Comparison of ENCODE assay signal across 1 cellular context in the genomic region with DNA sequence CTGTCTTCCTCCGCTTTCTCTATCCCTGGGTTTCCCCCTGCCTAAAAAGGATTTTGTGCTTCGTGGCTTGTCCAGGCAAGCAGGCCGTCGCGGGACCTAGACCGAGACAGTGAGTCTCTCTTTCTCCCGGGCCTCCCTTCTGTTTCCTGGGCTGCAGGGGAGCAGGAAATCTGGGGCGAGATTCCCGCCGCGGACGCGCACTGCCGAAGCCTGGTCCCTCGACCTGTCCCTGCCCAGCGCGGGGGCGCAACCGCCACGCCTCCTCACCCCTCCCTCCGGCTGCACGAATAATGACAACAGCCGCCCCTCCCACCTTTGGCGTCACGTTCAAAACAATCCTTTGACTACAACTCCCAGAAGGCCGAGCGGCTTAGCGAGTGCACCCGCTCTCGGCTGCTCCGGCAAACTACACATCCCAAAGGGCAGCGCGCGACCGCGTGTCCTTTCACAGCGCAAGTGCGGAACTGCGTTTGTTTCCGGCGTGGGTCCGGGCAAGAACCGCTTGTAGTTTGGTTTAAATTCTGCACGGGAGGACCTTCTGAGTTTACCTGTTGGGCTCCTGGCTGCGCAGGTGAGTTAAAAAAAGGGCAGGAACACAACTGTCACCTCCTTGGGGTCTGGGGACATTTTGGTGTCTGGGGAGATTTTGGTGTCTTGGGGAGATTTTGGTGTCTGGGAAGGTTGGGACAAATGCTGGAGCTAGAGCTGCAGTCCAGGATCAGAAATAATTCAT.
TF ChIP-seq lines count a peak whose summit lies in the region.

A gene (plus strand): TSS at position 473 of the 733 bp plus-strand sequence. CDS start 1,715 bp downstream, outside the sequence.

TF ChIP-seq in K562, 482 proteins besides CTCF, POLR2A, EP300 and RAD21 (continued from another document and continues in another):
- TF ChIP-seq, protein P1, sequence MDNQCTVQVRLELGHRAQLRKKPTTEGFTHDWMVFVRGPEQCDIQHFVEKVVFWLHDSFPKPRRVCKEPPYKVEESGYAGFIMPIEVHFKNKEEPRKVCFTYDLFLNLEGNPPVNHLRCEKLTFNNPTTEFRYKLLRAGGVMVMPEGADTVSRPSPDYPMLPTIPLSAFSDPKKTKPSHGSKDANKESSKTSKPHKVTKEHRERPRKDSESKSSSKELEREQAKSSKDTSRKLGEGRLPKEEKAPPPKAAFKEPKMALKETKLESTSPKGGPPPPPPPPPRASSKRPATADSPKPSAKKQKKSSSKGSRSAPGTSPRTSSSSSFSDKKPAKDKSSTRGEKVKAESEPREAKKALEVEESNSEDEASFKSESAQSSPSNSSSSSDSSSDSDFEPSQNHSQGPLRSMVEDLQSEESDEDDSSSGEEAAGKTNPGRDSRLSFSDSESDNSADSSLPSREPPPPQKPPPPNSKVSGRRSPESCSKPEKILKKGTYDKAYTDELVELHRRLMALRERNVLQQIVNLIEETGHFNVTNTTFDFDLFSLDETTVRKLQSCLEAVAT (IDR thresholded peaks at IDR 0.05) = no peak
- TF ChIP-seq, protein P2, sequence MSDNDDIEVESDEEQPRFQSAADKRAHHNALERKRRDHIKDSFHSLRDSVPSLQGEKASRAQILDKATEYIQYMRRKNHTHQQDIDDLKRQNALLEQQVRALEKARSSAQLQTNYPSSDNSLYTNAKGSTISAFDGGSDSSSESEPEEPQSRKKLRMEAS (CRISPR knock-in tag; IDR thresholded peaks at IDR 0.05) = peak; percentile 94
- peak; percentile 70; the same call in 1 of the 2 replicates for TF ChIP-seq ETV5 (CRISPR knock-in tag; IDR thresholded peaks at IDR 0.05; ENCODE audit: low read depth)
- TF ChIP-seq ZNF12 (CRISPR knock-in tag; IDR thresholded peaks at IDR 0.05) = no peak
- no peak for TF ChIP-seq COPS2 (conservative IDR thresholded peaks at IDR 0.05)
- TF ChIP-seq, protein P3, sequence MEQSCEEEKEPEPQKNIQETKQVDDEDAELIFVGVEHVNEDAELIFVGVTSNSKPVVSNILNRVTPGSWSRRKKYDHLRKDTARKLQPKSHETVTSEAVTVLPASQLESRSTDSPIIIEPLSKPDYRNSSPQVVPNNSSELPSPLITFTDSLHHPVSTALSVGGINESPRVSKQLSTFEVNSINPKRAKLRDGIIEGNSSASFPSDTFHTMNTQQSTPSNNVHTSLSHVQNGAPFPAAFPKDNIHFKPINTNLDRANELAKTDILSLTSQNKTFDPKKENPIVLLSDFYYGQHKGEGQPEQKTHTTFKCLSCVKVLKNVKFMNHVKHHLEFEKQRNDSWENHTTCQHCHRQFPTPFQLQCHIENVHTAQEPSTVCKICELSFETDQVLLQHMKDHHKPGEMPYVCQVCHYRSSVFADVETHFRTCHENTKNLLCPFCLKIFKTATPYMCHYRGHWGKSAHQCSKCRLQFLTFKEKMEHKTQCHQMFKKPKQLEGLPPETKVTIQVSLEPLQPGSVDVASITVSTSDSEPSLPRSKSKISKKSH (CRISPR knock-in tag; IDR thresholded peaks at IDR 0.05) = no peak
- TF ChIP-seq KHSRP (IDR thresholded peaks at IDR 0.05) = no peak
- TF ChIP-seq, protein P4, sequence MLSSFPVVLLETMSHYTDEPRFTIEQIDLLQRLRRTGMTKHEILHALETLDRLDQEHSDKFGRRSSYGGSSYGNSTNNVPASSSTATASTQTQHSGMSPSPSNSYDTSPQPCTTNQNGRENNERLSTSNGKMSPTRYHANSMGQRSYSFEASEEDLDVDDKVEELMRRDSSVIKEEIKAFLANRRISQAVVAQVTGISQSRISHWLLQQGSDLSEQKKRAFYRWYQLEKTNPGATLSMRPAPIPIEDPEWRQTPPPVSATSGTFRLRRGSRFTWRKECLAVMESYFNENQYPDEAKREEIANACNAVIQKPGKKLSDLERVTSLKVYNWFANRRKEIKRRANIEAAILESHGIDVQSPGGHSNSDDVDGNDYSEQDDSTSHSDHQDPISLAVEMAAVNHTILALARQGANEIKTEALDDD (IDR thresholded peaks at IDR 0.05) = no peak
- TF ChIP-seq, protein P5, sequence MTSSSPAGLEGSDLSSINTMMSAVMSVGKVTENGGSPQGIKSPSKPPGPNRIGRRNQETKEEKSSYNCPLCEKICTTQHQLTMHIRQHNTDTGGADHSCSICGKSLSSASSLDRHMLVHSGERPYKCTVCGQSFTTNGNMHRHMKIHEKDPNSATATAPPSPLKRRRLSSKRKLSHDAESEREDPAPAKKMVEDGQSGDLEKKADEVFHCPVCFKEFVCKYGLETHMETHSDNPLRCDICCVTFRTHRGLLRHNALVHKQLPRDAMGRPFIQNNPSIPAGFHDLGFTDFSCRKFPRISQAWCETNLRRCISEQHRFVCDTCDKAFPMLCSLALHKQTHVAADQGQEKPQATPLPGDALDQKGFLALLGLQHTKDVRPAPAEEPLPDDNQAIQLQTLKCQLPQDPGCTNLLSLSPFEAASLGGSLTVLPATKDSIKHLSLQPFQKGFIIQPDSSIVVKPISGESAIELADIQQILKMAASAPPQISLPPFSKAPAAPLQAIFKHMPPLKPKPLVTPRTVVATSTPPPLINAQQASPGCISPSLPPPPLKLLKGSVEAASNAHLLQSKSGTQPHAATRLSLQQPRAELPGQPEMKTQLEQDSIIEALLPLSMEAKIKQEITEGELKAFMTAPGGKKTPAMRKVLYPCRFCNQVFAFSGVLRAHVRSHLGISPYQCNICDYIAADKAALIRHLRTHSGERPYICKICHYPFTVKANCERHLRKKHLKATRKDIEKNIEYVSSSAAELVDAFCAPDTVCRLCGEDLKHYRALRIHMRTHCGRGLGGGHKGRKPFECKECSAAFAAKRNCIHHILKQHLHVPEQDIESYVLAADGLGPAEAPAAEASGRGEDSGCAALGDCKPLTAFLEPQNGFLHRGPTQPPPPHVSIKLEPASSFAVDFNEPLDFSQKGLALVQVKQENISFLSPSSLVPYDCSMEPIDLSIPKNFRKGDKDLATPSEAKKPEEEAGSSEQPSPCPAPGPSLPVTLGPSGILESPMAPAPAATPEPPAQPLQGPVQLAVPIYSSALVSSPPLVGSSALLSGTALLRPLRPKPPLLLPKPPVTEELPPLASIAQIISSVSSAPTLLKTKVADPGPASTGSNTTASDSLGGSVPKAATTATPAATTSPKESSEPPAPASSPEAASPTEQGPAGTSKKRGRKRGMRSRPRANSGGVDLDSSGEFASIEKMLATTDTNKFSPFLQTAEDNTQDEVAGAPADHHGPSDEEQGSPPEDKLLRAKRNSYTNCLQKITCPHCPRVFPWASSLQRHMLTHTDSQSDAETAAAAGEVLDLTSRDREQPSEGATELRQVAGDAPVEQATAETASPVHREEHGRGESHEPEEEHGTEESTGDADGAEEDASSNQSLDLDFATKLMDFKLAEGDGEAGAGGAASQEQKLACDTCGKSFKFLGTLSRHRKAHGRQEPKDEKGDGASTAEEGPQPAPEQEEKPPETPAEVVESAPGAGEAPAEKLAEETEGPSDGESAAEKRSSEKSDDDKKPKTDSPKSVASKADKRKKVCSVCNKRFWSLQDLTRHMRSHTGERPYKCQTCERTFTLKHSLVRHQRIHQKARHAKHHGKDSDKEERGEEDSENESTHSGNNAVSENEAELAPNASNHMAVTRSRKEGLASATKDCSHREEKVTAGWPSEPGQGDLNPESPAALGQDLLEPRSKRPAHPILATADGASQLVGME (CRISPR knock-in tag; IDR thresholded peaks at IDR 0.05) = no peak
- TF ChIP-seq, protein P6, sequence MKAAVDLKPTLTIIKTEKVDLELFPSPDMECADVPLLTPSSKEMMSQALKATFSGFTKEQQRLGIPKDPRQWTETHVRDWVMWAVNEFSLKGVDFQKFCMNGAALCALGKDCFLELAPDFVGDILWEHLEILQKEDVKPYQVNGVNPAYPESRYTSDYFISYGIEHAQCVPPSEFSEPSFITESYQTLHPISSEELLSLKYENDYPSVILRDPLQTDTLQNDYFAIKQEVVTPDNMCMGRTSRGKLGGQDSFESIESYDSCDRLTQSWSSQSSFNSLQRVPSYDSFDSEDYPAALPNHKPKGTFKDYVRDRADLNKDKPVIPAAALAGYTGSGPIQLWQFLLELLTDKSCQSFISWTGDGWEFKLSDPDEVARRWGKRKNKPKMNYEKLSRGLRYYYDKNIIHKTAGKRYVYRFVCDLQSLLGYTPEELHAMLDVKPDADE (conservative IDR thresholded peaks at IDR 0.05; ENCODE audit: control insufficient read depth, low read depth, low read length) = peak; percentile 99
- no peak for TF ChIP-seq MEF2D (tag; conservative IDR thresholded peaks at IDR 0.05; ENCODE audit: low read depth)
- TF ChIP-seq, protein P7, sequence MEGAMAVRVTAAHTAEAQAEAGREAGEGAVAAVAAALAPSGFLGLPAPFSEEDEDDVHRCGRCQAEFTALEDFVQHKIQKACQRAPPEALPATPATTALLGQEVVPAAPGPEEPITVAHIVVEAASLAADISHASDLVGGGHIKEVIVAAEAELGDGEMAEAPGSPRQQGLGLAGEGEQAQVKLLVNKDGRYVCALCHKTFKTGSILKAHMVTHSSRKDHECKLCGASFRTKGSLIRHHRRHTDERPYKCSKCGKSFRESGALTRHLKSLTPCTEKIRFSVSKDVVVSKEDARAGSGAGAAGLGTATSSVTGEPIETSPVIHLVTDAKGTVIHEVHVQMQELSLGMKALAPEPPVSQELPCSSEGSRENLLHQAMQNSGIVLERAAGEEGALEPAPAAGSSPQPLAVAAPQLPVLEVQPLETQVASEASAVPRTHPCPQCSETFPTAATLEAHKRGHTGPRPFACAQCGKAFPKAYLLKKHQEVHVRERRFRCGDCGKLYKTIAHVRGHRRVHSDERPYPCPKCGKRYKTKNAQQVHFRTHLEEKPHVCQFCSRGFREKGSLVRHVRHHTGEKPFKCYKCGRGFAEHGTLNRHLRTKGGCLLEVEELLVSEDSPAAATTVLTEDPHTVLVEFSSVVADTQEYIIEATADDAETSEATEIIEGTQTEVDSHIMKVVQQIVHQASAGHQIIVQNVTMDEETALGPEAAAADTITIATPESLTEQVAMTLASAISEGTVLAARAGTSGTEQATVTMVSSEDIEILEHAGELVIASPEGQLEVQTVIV (CRISPR knock-in tag; IDR thresholded peaks at IDR 0.05; ENCODE audit: borderline replicate concordance) = no peak
- no peak for TF ChIP-seq MED1 (CRISPR knock-in tag; IDR thresholded peaks at IDR 0.05; ENCODE audit: borderline replicate concordance)
- no peak for TF ChIP-seq CBX8 (IDR thresholded peaks at IDR 0.05; ENCODE audit: borderline replicate concordance, extremely low read depth, low read depth, low read length, poor library complexity, severe bottlenecking)
- TF ChIP-seq NR2C1 (IDR thresholded peaks at IDR 0.05) = peak; percentile 65
- peak; percentile 83 for TF ChIP-seq NR2C1 (tag; IDR thresholded peaks at IDR 0.05)
- TF ChIP-seq RBFOX2 (IDR thresholded peaks at IDR 0.05; ENCODE audit: low read depth, low read length) = peak; percentile 83
- no peak for TF ChIP-seq DIDO1 (tag; IDR thresholded peaks at IDR 0.05; ENCODE audit: low read depth)
- TF ChIP-seq, protein P8, sequence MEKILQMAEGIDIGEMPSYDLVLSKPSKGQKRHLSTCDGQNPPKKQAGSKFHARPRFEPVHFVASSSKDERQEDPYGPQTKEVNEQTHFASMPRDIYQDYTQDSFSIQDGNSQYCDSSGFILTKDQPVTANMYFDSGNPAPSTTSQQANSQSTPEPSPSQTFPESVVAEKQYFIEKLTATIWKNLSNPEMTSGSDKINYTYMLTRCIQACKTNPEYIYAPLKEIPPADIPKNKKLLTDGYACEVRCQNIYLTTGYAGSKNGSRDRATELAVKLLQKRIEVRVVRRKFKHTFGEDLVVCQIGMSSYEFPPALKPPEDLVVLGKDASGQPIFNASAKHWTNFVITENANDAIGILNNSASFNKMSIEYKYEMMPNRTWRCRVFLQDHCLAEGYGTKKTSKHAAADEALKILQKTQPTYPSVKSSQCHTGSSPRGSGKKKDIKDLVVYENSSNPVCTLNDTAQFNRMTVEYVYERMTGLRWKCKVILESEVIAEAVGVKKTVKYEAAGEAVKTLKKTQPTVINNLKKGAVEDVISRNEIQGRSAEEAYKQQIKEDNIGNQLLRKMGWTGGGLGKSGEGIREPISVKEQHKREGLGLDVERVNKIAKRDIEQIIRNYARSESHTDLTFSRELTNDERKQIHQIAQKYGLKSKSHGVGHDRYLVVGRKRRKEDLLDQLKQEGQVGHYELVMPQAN (IDR thresholded peaks at IDR 0.05; ENCODE audit: borderline replicate concordance) = peak; percentile 92
- TF ChIP-seq, protein P9, sequence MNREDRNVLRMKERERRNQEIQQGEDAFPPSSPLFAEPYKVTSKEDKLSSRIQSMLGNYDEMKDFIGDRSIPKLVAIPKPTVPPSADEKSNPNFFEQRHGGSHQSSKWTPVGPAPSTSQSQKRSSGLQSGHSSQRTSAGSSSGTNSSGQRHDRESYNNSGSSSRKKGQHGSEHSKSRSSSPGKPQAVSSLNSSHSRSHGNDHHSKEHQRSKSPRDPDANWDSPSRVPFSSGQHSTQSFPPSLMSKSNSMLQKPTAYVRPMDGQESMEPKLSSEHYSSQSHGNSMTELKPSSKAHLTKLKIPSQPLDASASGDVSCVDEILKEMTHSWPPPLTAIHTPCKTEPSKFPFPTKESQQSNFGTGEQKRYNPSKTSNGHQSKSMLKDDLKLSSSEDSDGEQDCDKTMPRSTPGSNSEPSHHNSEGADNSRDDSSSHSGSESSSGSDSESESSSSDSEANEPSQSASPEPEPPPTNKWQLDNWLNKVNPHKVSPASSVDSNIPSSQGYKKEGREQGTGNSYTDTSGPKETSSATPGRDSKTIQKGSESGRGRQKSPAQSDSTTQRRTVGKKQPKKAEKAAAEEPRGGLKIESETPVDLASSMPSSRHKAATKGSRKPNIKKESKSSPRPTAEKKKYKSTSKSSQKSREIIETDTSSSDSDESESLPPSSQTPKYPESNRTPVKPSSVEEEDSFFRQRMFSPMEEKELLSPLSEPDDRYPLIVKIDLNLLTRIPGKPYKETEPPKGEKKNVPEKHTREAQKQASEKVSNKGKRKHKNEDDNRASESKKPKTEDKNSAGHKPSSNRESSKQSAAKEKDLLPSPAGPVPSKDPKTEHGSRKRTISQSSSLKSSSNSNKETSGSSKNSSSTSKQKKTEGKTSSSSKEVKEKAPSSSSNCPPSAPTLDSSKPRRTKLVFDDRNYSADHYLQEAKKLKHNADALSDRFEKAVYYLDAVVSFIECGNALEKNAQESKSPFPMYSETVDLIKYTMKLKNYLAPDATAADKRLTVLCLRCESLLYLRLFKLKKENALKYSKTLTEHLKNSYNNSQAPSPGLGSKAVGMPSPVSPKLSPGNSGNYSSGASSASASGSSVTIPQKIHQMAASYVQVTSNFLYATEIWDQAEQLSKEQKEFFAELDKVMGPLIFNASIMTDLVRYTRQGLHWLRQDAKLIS (CRISPR knock-in tag; IDR thresholded peaks at IDR 0.05) = 0 out of 2 replicates have a peak, but pooled peaks have one; percentile 31
- no peak for TF ChIP-seq ZNF76 (CRISPR knock-in tag; IDR thresholded peaks at IDR 0.05; ENCODE audit: borderline replicate concordance)
- peak; percentile 89 for TF ChIP-seq CREB1 (IDR thresholded peaks at IDR 0.05)
- TF ChIP-seq CREB1 (CRISPR knock-in tag; IDR thresholded peaks at IDR 0.05) = peak; percentile 89
- TF ChIP-seq, protein P10, sequence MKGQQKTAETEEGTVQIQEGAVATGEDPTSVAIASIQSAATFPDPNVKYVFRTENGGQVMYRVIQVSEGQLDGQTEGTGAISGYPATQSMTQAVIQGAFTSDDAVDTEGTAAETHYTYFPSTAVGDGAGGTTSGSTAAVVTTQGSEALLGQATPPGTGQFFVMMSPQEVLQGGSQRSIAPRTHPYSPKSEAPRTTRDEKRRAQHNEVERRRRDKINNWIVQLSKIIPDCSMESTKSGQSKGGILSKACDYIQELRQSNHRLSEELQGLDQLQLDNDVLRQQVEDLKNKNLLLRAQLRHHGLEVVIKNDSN (CRISPR knock-in tag; IDR thresholded peaks at IDR 0.05) = peak; percentile 73
- no peak for TF ChIP-seq ZNF175 (CRISPR knock-in tag; IDR thresholded peaks at IDR 0.05; ENCODE audit: low read depth)
- no peak for TF ChIP-seq ZKSCAN1 (IDR thresholded peaks at IDR 0.05; ENCODE audit: low read depth, low read length)
- TF ChIP-seq RFX5 (IDR thresholded peaks at IDR 0.05; ENCODE audit: low read depth, low read length) = no peak
- no peak for TF ChIP-seq ZKSCAN3 (CRISPR knock-in tag; IDR thresholded peaks at IDR 0.05)
- no peak for TF ChIP-seq MECOM (CRISPR knock-in tag; IDR thresholded peaks at IDR 0.05)
- TF ChIP-seq, protein P11, sequence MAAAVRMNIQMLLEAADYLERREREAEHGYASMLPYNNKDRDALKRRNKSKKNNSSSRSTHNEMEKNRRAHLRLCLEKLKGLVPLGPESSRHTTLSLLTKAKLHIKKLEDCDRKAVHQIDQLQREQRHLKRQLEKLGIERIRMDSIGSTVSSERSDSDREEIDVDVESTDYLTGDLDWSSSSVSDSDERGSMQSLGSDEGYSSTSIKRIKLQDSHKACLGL (CRISPR knock-in tag; IDR thresholded peaks at IDR 0.05; ENCODE audit: borderline replicate concordance, poor library complexity, severe bottlenecking) = no peak
